ENCODE assay signal across 20 cellular contexts in the genomic region with DNA sequence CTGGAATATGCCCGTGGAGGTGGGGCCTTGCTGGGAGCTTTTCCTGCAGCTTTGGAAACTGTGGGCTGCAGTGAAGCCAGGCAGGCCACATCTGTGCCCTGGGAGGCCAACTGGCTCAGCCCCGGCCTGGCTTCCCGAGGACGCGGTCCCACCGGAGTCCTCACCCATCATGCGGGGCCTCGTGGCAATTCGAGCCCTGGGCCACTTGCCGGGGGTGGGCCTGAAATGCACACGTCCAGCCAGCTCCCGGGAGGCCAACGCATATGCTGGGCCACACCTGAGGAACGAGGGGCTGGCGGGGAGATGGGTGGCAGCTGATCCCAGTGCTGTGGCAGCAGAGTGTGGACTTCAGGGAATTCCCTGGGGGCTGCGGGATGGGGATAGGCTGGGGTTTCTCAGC.
"Had no signal": no experiment of that assay in that cellular context is flagged by ENCODE, and none has a peak within 500 bp of the region (broad histone marks: within the 10 kb centered on the region; RNA-seq: fewer than 3 reads in every experiment).

No MANE protein-coding gene starts in this region.

- H3K27ac ChIP-seq: KMS-11, Peyer's patch, SJSA1, SK-N-MC had no signal

- H3K9me3 ChIP-seq: Peyer's patch, SJSA1 had no signal

- H3K4me1 ChIP-seq: SJSA1 had no signal

- H3K27me3 ChIP-seq: Peyer's patch, SJSA1 had no signal

- H3K4me3 ChIP-seq: K562, Peyer's patch, SJSA1, SK-N-MC had no signal

- H3K9ac ChIP-seq: KMS-11 had no signal

- ATAC-seq: PC-3, Right ventricle myocardium inferior had no signal

- H3K36me3 ChIP-seq: Peyer's patch had no signal

- DNase-seq: MM.1S, NCI-H1092 treated with DMSO at 0.1 percent for 48 hours, NCI-H1436, NCI-H187, NCI-H2029, NCI-H2081 treated with DMSO at 0.1 percent for 48 hours, NCI-H2171, NCI-H226, NCI-H446, NCI-H510A, NCI-H69, NCI-H774, PC-3, Peyer's patch, SIG-M5 had no signal

- H3K4me2 ChIP-seq: KMS-11 had no signal
